ENCODE assay signal across 10 cellular contexts in genomic region chr15:98906712-98907083, GRCh38.
DNase-seq lines count a peak whose midpoint lies in the region; ATAC-seq and TF ChIP-seq lines count a peak whose summit lies in the region.
"Had no signal": no experiment of that assay in that cellular context is flagged by ENCODE, and none has a peak within 500 bp of the region (broad histone marks: within the 10 kb centered on the region; RNA-seq: fewer than 3 reads in every experiment).

No MANE protein-coding gene starts in this region.

- no TSS peak for BruUV-seq in MCF 10A (replicated peaks; lab: Mats Ljungman, UMichigan)

- H3K4me1 ChIP-seq in right cardiac atrium (ENCODE audit: control insufficient read depth, insufficient read depth, low read length) (peaks cover 12% of the 10 kb centered on the region), stomach (peaks cover 10 to 42% (median 20%) of the 10 kb centered on the region in 4 donors)

- H3K27ac ChIP-seq in right cardiac atrium (ENCODE audit: low read length) (peak overlapping the region; percentile 43), stomach (peak overlapping the region in 3 of 5 donors; percentile 5 to 43 (median 36))

- ATAC-seq in right cardiac atrium (peak; percentile 12 to 29), HG03159 (IDR thresholded peaks at IDR 0.05; ENCODE audit: unreplicated experiment) (no peak)

- H3K27me3 ChIP-seq in right cardiac atrium (ENCODE audit: control insufficient read depth, insufficient read depth), result no peaks in the 10 kb centered on the region
- no peaks in the 10 kb centered on the region for H3K27me3 ChIP-seq in stomach

- DNase-seq in HK-2 (ENCODE audit: unreplicated experiment), result peak; percentile 28
- DNase-seq in MCF 10A (ENCODE audit: unreplicated experiment), result peak; percentile 81
- DNase-seq in right cardiac atrium, result peak; percentile 47 to 75 (median 69)
- DNase-seq in stomach, result peak; percentile 63
- no peak for DNase-seq in NCI-H1436 (lab: John Stamatoyannopoulos, UW)
- DNase-seq in NCI-H524 treated with DMSO at 0.1 percent for 48 hours (lab: John Stamatoyannopoulos, UW), result no peak
- DNase-seq in cerebellar nuclear complex (lab: John Stamatoyannopoulos, UW), result no peak
- DNase-seq: activated CD8-positive, alpha-beta memory T cell treated with anti-CD3 and anti-CD28 coated beads, Interleukin-2, amount 50 U/mL, for 48 hours; foreskin melanocyte had no signal

- intact Hi-C loops in MCF 10A (cut with micrococcal nuclease), result no loop called here
- intact Hi-C loops in right cardiac atrium (cut with DNase I), result no loop called here
- intact Hi-C loops in stomach (cut with DNase I; ENCODE audit: low total_unique reads), result no loop called here

- H3K36me3 ChIP-seq in stomach, result peaks cover 16 to 43% (median 36%) of the 10 kb centered on the region in 4 donors

- no peak for TF ChIP-seq POLR2A in stomach (IDR thresholded peaks at IDR 0.05)

- CTCF ChIA-PET in MCF 10A (lab: Yijun Ruan, JAX), result interaction anchor here (0.6 to 4.6 kb wide), 8 partner anchors 11 to 464 kb away, joined by 3 to 36 read pairs (median 6); no protein-coding TSS in a partner anchor

- no peaks in the 10 kb centered on the region for H3K27me3 Mint-ChIP-seq in MCF 10A (ENCODE audit: insufficient read depth, unreplicated experiment)

- TF ChIP-seq CTCF in MCF 10A (IDR thresholded peaks at IDR 0.05; ENCODE audit: unreplicated experiment) (no peak), stomach (IDR thresholded peaks at IDR 0.05) (no peak)

- peaks cover 50% of the 10 kb centered on the region for H3K36me3 Mint-ChIP-seq in MCF 10A (ENCODE audit: insufficient read depth, unreplicated experiment)

- 54% methylated on average over 6 of the region's 6 CpGs for WGBS in right cardiac atrium
- 21 to 49% (median 43%) methylated on average over 3 to 6 of the region's 6 CpGs for WGBS in stomach, 5 donors

- POLR2A ChIA-PET in MCF 10A (lab: Yijun Ruan, JAX), result interaction anchor here (0.6 to 7.5 kb wide), 5 partner anchors 11 to 256 kb away, joined by 3 to 68 read pairs (median 12); partner anchors contain the start of gene IGF1R

- peaks cover 31% of the 10 kb centered on the region for H3K4me1 Mint-ChIP-seq in MCF 10A (ENCODE audit: insufficient read depth, unreplicated experiment)

- H3K4me3 ChIP-seq in right cardiac atrium (ENCODE audit: low read length) (no peak overlapping the region), stomach (no peak overlapping the region)

- H3K9me3 Mint-ChIP-seq in MCF 10A (ENCODE audit: unreplicated experiment), result no peaks in the 10 kb centered on the region

- H3K9me3 ChIP-seq in right cardiac atrium (ENCODE audit: control insufficient read depth, low read length), result no peaks in the 10 kb centered on the region
- no peaks in the 10 kb centered on the region for H3K9me3 ChIP-seq in stomach

- peak overlapping the region; percentile 19 for H3K4me3 Mint-ChIP-seq in MCF 10A (ENCODE audit: unreplicated experiment)

- TF ChIP-seq EP300 in stomach (IDR thresholded peaks at IDR 0.05), result no peak

- H3K27ac Mint-ChIP-seq in MCF 10A (ENCODE audit: low read depth, unreplicated experiment), result peak overlapping the region; percentile 69

Comparison
In these comparisons a context has a peak if more than half of its experiments do, and no peak if none do; other contexts are left out.
1. DNase-seq: peak in HK-2 (single experiment), MCF 10A (single experiment), right cardiac atrium (3 of 3) and stomach (single experiment); none in NCI-H1436 (single experiment), NCI-H524 treated with DMSO at 0.1 percent for 48 hours (single experiment) and cerebellar nuclear complex (0 of 2).